In genomic region chr22:29757096-29757495, GRCh38 we compare ENCODE assay signal across 29 cellular contexts. TPM values are rescaled to one million over a fixed set of nuclear protein-coding genes. Genes with fewer than 3 reads are reported as not detected.
"Had no signal": no experiment of that assay in that cellular context is flagged by ENCODE, and none has a peak within 500 bp of the region (broad histone marks: within the 10 kb centered on the region; RNA-seq: fewer than 3 reads in every experiment).

No MANE protein-coding gene starts in this region.

- DNase-seq: activated CD4-positive, alpha-beta memory T cell treated with anti-CD3 and anti-CD28 coated beads for 36 hours; activated CD4-positive, alpha-beta T cell treated with anti-CD3 and anti-CD28 coated beads for 36 hours; activated CD4-positive, alpha-beta T cell treated with anti-CD3 and anti-CD28 coated beads, Interleukin-2, amount 10 ng/mL, durations not matched to agents 24 days and 14 days; activated CD4-positive, CD25-positive, alpha-beta regulatory T cell; activated CD4-positive, CD25-positive, alpha-beta regulatory T cell treated with anti-CD3 and anti-CD28 coated beads, Interleukin-2, amount 50 U/mL, for 72 hours; activated CD8-positive, alpha-beta memory T cell treated with anti-CD3 and anti-CD28 coated beads, Interleukin-2, amount 10 ng/mL, durations not matched to agents 7 days and 5 days; activated CD8-positive, alpha-beta memory T cell treated with anti-CD3 and anti-CD28 coated beads, Interleukin-2, amount 50 U/mL, for 4 hours; activated CD8-positive, alpha-beta T cell treated with anti-CD3 and anti-CD28 coated beads, Interleukin-2, amount 10 ng/mL, durations not matched to agents 7 days and 5 days; activated gamma-delta T cell; activated naive CD4-positive, alpha-beta T cell; activated naive CD4-positive, alpha-beta T cell treated with anti-CD3 and anti-CD28 coated beads, Interleukin-2, amount 10 ng/mL, durations not matched to agents 7 days and 5 days; activated naive CD8-positive, alpha-beta T cell treated with anti-CD3 and anti-CD28 coated beads, Interleukin-2, amount 10 ng/mL, durations not matched to agents 7 days and 5 days; activated T-cell treated with anti-CD3 and anti-CD28 coated beads, Interleukin-2, amount 50 U/mL, for 24 hours; activated T-cell treated with anti-CD3 and anti-CD28 coated beads, Interleukin-2, amount 50 U/mL, for 72 hours; dorsolateral prefrontal cortex; effector memory CD4-positive, alpha-beta T cell; endodermal cell; gastrocnemius medialis; heart right ventricle; T-helper 2 cell had no signal

- H3K27me3 ChIP-seq: ascending aorta, breast epithelium, dorsolateral prefrontal cortex, esophagus muscularis mucosa, foreskin keratinocyte, gastrocnemius medialis, heart right ventricle had no signal

- ATAC-seq: activated CD4-positive, alpha-beta T cell treated with anti-CD3 and anti-CD28 coated beads for 36 hours; activated CD8-positive, alpha-beta memory T cell treated with anti-CD3 and anti-CD28 coated beads, Interleukin-2, amount 10 ng/mL, durations not matched to agents 7 days and 5 days; activated CD8-positive, alpha-beta T cell treated with anti-CD3 and anti-CD28 coated beads, Interleukin-2, amount 10 ng/mL, durations not matched to agents 7 days and 5 days; activated naive CD4-positive, alpha-beta T cell treated with anti-CD3 and anti-CD28 coated beads, Interleukin-2, amount 50 U/mL, for 72 hours; activated T-cell treated with anti-CD3 and anti-CD28 coated beads, Interleukin-2, amount 50 U/mL, for 72 hours; gastrocnemius medialis; heart right ventricle had no signal

- H3K27ac ChIP-seq: ascending aorta, breast epithelium, coronary artery, dorsolateral prefrontal cortex, esophagus muscularis mucosa, foreskin keratinocyte, heart right ventricle had no signal

- H3K36me3 ChIP-seq: breast epithelium, gastrocnemius medialis had no signal

- H3K9me3 ChIP-seq: ascending aorta, breast epithelium, esophagus muscularis mucosa, gastrocnemius medialis, heart right ventricle had no signal

- H3K4me3 ChIP-seq: ascending aorta, breast epithelium, coronary artery, dorsolateral prefrontal cortex, esophagus muscularis mucosa, gastrocnemius medialis, heart right ventricle had no signal

- H3K4me1 ChIP-seq: ascending aorta, breast epithelium, foreskin keratinocyte had no signal

RNA-seq across cellular contexts. Expression of gene CABP7, which starts 37.3 kb away (rescaled TPM):
- total RNA-seq: activated CD4-positive, alpha-beta T cell treated with anti-CD3 and anti-CD28 coated beads for 36 hours; activated CD4-positive, alpha-beta T cell treated with anti-CD3 and anti-CD28 coated beads, Interleukin-2, amount 10 ng/mL, durations not matched to agents 24 days and 14 days; activated CD8-positive, alpha-beta memory T cell treated with anti-CD3 and anti-CD28 coated beads for 36 hours; activated CD8-positive, alpha-beta memory T cell treated with anti-CD3 and anti-CD28 coated beads, Interleukin-2, amount 10 ng/mL, durations not matched to agents 7 days and 5 days; activated CD8-positive, alpha-beta T cell treated with anti-CD3 and anti-CD28 coated beads, Interleukin-2, amount 10 ng/mL, durations not matched to agents 7 days and 5 days; ascending aorta; breast epithelium; cardiac septum; epithelial cell of proximal tubule; foreskin keratinocyte; gastrocnemius medialis; heart right ventricle had no signal
